ENCODE assay signal across 19 cellular contexts in the genomic region with DNA sequence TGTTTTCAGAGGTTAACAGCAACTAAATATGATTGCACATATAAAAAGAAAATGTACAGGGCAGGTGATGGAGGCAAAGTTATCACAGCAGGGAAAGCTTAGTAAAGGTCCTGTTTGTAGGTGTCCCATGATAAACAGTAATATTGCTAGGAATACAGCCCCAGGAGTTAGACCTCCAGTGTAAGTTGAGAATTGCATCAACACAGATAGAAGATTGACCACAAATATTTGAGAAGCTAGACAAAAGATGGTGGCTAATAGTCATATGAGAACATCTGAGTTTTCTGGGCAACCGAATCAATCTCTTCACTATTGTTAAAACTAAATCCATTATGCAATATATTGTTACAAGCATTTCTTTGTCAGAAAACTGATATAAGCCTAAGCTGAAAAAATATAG.
"Had no signal": no experiment of that assay in that cellular context is flagged by ENCODE, and none has a peak within 500 bp of the region (broad histone marks: within the 10 kb centered on the region; RNA-seq: fewer than 3 reads in every experiment).

No MANE protein-coding gene starts in this region.

- H3K4me2 ChIP-seq: SK-N-SH had no signal

- H3K9me3 Mint-ChIP-seq: activated T-helper 1 cell treated with anti-CD3 and anti-CD28 coated beads, Interleukin-12 subunit alpha, Interleukin-12 subunit beta, Interleukin-2, Interleukin-4 antibody, amounts not matched to agents 30 ng/mL and 10 ng/mL and 1 ng/mL, durations not matched to agents 14 hours and 24 hours and 36 hours had no signal

- H3K4me1 ChIP-seq: esophagus muscularis mucosa had no signal

- H3K27me3 Mint-ChIP-seq: activated naive CD8-positive, alpha-beta T cell treated with anti-CD3 and anti-CD28 coated beads, Interleukin-2, amount 10 ng/mL, durations not matched to agents 7 days and 5 days; T-cell had no signal

- H3K4me3 ChIP-seq: cardiac muscle cell, coronary artery, esophagus muscularis mucosa, lung had no signal

- H3K9ac ChIP-seq: SK-N-SH had no signal

- H3K27ac ChIP-seq: cardiac muscle cell, coronary artery, esophagus muscularis mucosa had no signal

- H3K4me1 Mint-ChIP-seq: activated naive CD8-positive, alpha-beta T cell treated with anti-CD3 and anti-CD28 coated beads, Interleukin-2, amount 10 ng/mL, durations not matched to agents 7 days and 5 days; T-cell had no signal

- H3K27me3 ChIP-seq: cardiac muscle cell, esophagus muscularis mucosa had no signal

- H3K9me3 ChIP-seq: esophagus muscularis mucosa, SK-N-SH had no signal

- H3K27ac Mint-ChIP-seq: activated naive CD8-positive, alpha-beta T cell treated with anti-CD3 and anti-CD28 coated beads, Interleukin-2, amount 10 ng/mL, durations not matched to agents 7 days and 5 days; activated T-helper 1 cell treated with anti-CD3 and anti-CD28 coated beads, Interleukin-12 subunit alpha, Interleukin-12 subunit beta, Interleukin-2, Interleukin-4 antibody, amounts not matched to agents 30 ng/mL and 10 ng/mL and 1 ng/mL, durations not matched to agents 14 hours and 24 hours and 36 hours; T-cell had no signal

- DNase-seq: activated naive CD8-positive, alpha-beta T cell treated with anti-CD3 and anti-CD28 coated beads, Interleukin-2, amount 10 ng/mL, durations not matched to agents 7 days and 5 days; aorta; effector CD4-positive, alpha-beta T cell; midbrain; posterior cingulate gyrus; retina; SK-N-SH; stimulated activated CD4-positive, alpha-beta T cell treated with anti-CD3 and anti-CD28 coated beads, Interleukin-15, amount 100 ng/mL, for 24 hours; stimulated activated CD4-positive, alpha-beta T cell treated with anti-CD3 and anti-CD28 coated beads, Interleukin-4, amount 100 ng/mL, for 1 hour; stimulated activated naive CD4-positive, alpha-beta T cell; substantia nigra; T-cell; T-helper 9 cell; trophoblast cell had no signal

- H3K4me3 Mint-ChIP-seq: activated naive CD8-positive, alpha-beta T cell treated with anti-CD3 and anti-CD28 coated beads, Interleukin-2, amount 10 ng/mL, durations not matched to agents 7 days and 5 days; activated T-helper 1 cell treated with anti-CD3 and anti-CD28 coated beads, Interleukin-12 subunit alpha, Interleukin-12 subunit beta, Interleukin-2, Interleukin-4 antibody, amounts not matched to agents 30 ng/mL and 10 ng/mL and 1 ng/mL, durations not matched to agents 14 hours and 24 hours and 36 hours; T-cell had no signal

- H3K36me3 Mint-ChIP-seq: activated naive CD8-positive, alpha-beta T cell treated with anti-CD3 and anti-CD28 coated beads, Interleukin-2, amount 10 ng/mL, durations not matched to agents 7 days and 5 days; T-cell had no signal
